ENCODE assay signal across 13 cellular contexts in genomic region chr12:123108682-123109066, GRCh38. TPM values are rescaled to one million over a fixed set of nuclear protein-coding genes. Genes with fewer than 3 reads are reported as not detected.
DNase-seq lines count a peak whose midpoint lies in the region; ATAC-seq, FAIRE-seq and TF ChIP-seq lines count a peak whose summit lies in the region.
"Had no signal": no experiment of that assay in that cellular context is flagged by ENCODE, and none has a peak within 500 bp of the region (broad histone marks: within the 10 kb centered on the region; RNA-seq: fewer than 3 reads in every experiment).

No MANE protein-coding gene starts in this region.

- no peak overlapping the region for H3K4me3 ChIP-seq in mesendoderm (ENCODE audit: low read length)

- WGBS in mesendoderm (ENCODE audit: extremely low coverage, insufficient coverage, low lambda C conversion rate), result no CpG with 5 or more reads among the region's 7 CpGs

- H3K4me3 Mint-ChIP-seq in natural killer cell, result peak overlapping the region; percentile 28
- H3K4me3 Mint-ChIP-seq in natural killer cell treated with Interleukin-12 subunit alpha and Interleukin-12 subunit beta and Interleukin-15 and Interleukin-18, amount 100 ng/mL, for 72 hours, result no peak overlapping the region
- H3K4me3 Mint-ChIP-seq in activated naive CD8-positive, alpha-beta T cell treated with anti-CD3 and anti-CD28 coated beads for 36 hours, result no peak overlapping the region
- H3K4me3 Mint-ChIP-seq: activated B cell treated with CpG ODN at 0.5 μM for 24 hours, T-helper 17 cell had no signal

- H4K5ac ChIP-seq in mesendoderm (ENCODE audit: low read length), result no peak overlapping the region

- FAIRE-seq in frontal cortex (lab: Jason Lieb, UNC), result no peak

- H3K9me3 Mint-ChIP-seq in natural killer cell, result no peaks in the 10 kb centered on the region
- no peaks in the 10 kb centered on the region for H3K9me3 Mint-ChIP-seq in natural killer cell treated with Interleukin-12 subunit alpha and Interleukin-12 subunit beta and Interleukin-15 and Interleukin-18, amount 100 ng/mL, for 72 hours
- H3K9me3 Mint-ChIP-seq in activated naive CD8-positive, alpha-beta T cell treated with anti-CD3 and anti-CD28 coated beads for 36 hours, result peaks cover 2% of the 10 kb centered on the region
- H3K9me3 Mint-ChIP-seq: activated B cell treated with CpG ODN at 0.5 μM for 24 hours had no signal

- H3K79me1 ChIP-seq in mesendoderm (ENCODE audit: low read length), result no peaks in the 10 kb centered on the region

- H3K23ac ChIP-seq in mesendoderm (ENCODE audit: low read length), result no peak overlapping the region

- no peaks in the 10 kb centered on the region for H3K36me3 Mint-ChIP-seq in natural killer cell
- no peaks in the 10 kb centered on the region for H3K36me3 Mint-ChIP-seq in natural killer cell treated with Interleukin-12 subunit alpha and Interleukin-12 subunit beta and Interleukin-15 and Interleukin-18, amount 100 ng/mL, for 72 hours
- H3K36me3 Mint-ChIP-seq in activated naive CD8-positive, alpha-beta T cell treated with anti-CD3 and anti-CD28 coated beads for 36 hours, result peaks cover 24% of the 10 kb centered on the region

- no peak overlapping the region for H3K4ac ChIP-seq in mesendoderm (ENCODE audit: low read depth, low read length)

- no peak for ATAC-seq in natural killer cell
- ATAC-seq in natural killer cell treated with Interleukin-12 subunit alpha and Interleukin-12 subunit beta and Interleukin-15 and Interleukin-18, amount 100 ng/mL, for 72 hours, result no peak
- ATAC-seq: T-helper 17 cell had no signal

- intact Hi-C loops in natural killer cell (cut with micrococcal nuclease), result no loop called here

- no peak overlapping the region for H3K9ac ChIP-seq in mesendoderm (ENCODE audit: low read length)

- H2AK5ac ChIP-seq in mesendoderm (ENCODE audit: low read length), result peak overlapping the region; percentile 43

- DNase-seq in natural killer cell (no peak), mesendoderm (no peak), NCI-H2081 treated with DMSO at 0.1 percent for 48 hours (lab: John Stamatoyannopoulos, UW) (no peak), dermis blood vessel endothelial cell (no peak), frontal cortex (ENCODE audit: low spot score in 2 of 2) (no peak)
- no peak for DNase-seq in natural killer cell treated with Interleukin-12 subunit alpha and Interleukin-12 subunit beta and Interleukin-15 and Interleukin-18, amount 100 ng/mL, for 72 hours (ENCODE audit: low spot score)
- DNase-seq in activated naive CD8-positive, alpha-beta T cell treated with anti-CD3 and anti-CD28 coated beads for 36 hours, result no peak
- DNase-seq: activated B cell treated with CpG ODN at 0.5 μM for 24 hours; effector CD8-positive, alpha-beta T cell; islet precursor cell; NCI-H2029 treated with DMSO at 0.1 percent for 48 hours; NCI-H524; T-helper 17 cell had no signal

- H3K36me3 ChIP-seq in mesendoderm (ENCODE audit: control insufficient read depth, insufficient read depth, low read length), result no peaks in the 10 kb centered on the region

- TF ChIP-seq CTCF in natural killer cell (IDR thresholded peaks at IDR 0.05), result no peak

- H3K27me3 Mint-ChIP-seq in natural killer cell (ENCODE audit: low read depth in 2 of 2), result no peaks in the 10 kb centered on the region
- no peaks in the 10 kb centered on the region for H3K27me3 Mint-ChIP-seq in natural killer cell treated with Interleukin-12 subunit alpha and Interleukin-12 subunit beta and Interleukin-15 and Interleukin-18, amount 100 ng/mL, for 72 hours
- H3K27me3 Mint-ChIP-seq in activated naive CD8-positive, alpha-beta T cell treated with anti-CD3 and anti-CD28 coated beads for 36 hours, result no peaks in the 10 kb centered on the region
- H3K27me3 Mint-ChIP-seq: activated B cell treated with CpG ODN at 0.5 μM for 24 hours, T-helper 17 cell had no signal

- H2BK5ac ChIP-seq in mesendoderm (ENCODE audit: low read length), result no peak overlapping the region

- H3K4me2 ChIP-seq in mesendoderm (ENCODE audit: low read length), result no peak overlapping the region

- peaks cover 31% of the 10 kb centered on the region for H3K4me1 ChIP-seq in mesendoderm (ENCODE audit: control insufficient read depth, low read depth, low read length)

- H2BK15ac ChIP-seq in mesendoderm (replicated peaks; ENCODE audit: low read depth), result no peak overlapping the region

- peaks cover 65 to 74% of the 10 kb centered on the region in 2 donors for H3K4me1 Mint-ChIP-seq in natural killer cell
- peaks cover 48 to 58% of the 10 kb centered on the region in 2 donors for H3K4me1 Mint-ChIP-seq in natural killer cell treated with Interleukin-12 subunit alpha and Interleukin-12 subunit beta and Interleukin-15 and Interleukin-18, amount 100 ng/mL, for 72 hours (ENCODE audit: low read depth in 2 of 2)
- H3K4me1 Mint-ChIP-seq in activated naive CD8-positive, alpha-beta T cell treated with anti-CD3 and anti-CD28 coated beads for 36 hours, result peaks cover 58% of the 10 kb centered on the region

- no peak overlapping the region for H2BK120ac ChIP-seq in mesendoderm (ENCODE audit: low read depth, low read length)

- H3K56ac ChIP-seq in mesendoderm (ENCODE audit: low read length), result peak overlapping the region; percentile 22

- no peak overlapping the region for H3K18ac ChIP-seq in mesendoderm (ENCODE audit: low read length)

- H3K27ac ChIP-seq in mesendoderm (ENCODE audit: low read depth, low read length), result no peak overlapping the region

- no peaks in the 10 kb centered on the region for H3K27me3 ChIP-seq in mesendoderm (ENCODE audit: insufficient read depth, low read length, poor library complexity)

- H3K27ac Mint-ChIP-seq in natural killer cell, result peak overlapping the region; percentile 82 to 90
- H3K27ac Mint-ChIP-seq in natural killer cell treated with Interleukin-12 subunit alpha and Interleukin-12 subunit beta and Interleukin-15 and Interleukin-18, amount 100 ng/mL, for 72 hours, result no peak overlapping the region
- peak overlapping the region; percentile 45 for H3K27ac Mint-ChIP-seq in activated naive CD8-positive, alpha-beta T cell treated with anti-CD3 and anti-CD28 coated beads for 36 hours

- H4K8ac ChIP-seq in mesendoderm (ENCODE audit: low read depth, low read length), result no peak overlapping the region

- no peaks in the 10 kb centered on the region for H3K79me2 ChIP-seq in mesendoderm (ENCODE audit: control insufficient read depth, insufficient read depth, low read length)

RNA-seq across cellular contexts. Expression of gene PITPNM2, which starts 42.2 kb away (rescaled TPM):
- total RNA-seq in natural killer cell (10 to 100 TPM; 38.9 to 94.6 (median 42.5) TPM), dermis blood vessel endothelial cell (8.8 and 12.1 TPM in 2 replicates), frontal cortex (4.9 TPM)
- total RNA-seq in natural killer cell treated with Interleukin-12 subunit alpha and Interleukin-12 subunit beta and Interleukin-15 and Interleukin-18, amount 100 ng/mL, for 72 hours, result 1 to 10 TPM; 2.0 to 3.1 TPM
- 10 to 100 TPM; 13.1 to 13.2 TPM for total RNA-seq in activated naive CD8-positive, alpha-beta T cell treated with anti-CD3 and anti-CD28 coated beads for 36 hours
- 7.1 TPM for polyA plus RNA-seq in mesendoderm (2013, experiment 1 of 2)
- 7.1 TPM for polyA plus RNA-seq in mesendoderm (2013, experiment 2 of 2)

Comparison
In these comparisons a context has a peak if more than half of its experiments do, and no peak if none do; other contexts are left out.
1. H3K27ac Mint-ChIP-seq: peak in natural killer cell (2 of 2) and activated naive CD8-positive, alpha-beta T cell treated with anti-CD3 and anti-CD28 coated beads for 36 hours (single experiment); none in natural killer cell treated with Interleukin-12 subunit alpha and Interleukin-12 subunit beta and Interleukin-15 and Interleukin-18, amount 100 ng/mL, for 72 hours (0 of 2).